ENCODE assay signal across 10 cellular contexts in genomic region chr2:212815453-212815852, GRCh38.
DNase-seq lines count a peak whose midpoint lies in the region; ATAC-seq lines count a peak whose summit lies in the region.
"Had no signal": no experiment of that assay in that cellular context is flagged by ENCODE, and none has a peak within 500 bp of the region (broad histone marks: within the 10 kb centered on the region; RNA-seq: fewer than 3 reads in every experiment).

No MANE protein-coding gene starts in this region.

- H3K27ac Mint-ChIP-seq in CD8-positive, alpha-beta memory T cell: peak overlapping the region in 4 of 8 donors; percentile 19 to 74 (median 32)
- H3K27ac Mint-ChIP-seq in activated T-helper 1 cell treated with anti-CD3 and anti-CD28 coated beads, Interleukin-12 subunit alpha, Interleukin-12 subunit beta, Interleukin-2, Interleukin-4 antibody, amounts not matched to agents 30 ng/mL and 10 ng/mL and 1 ng/mL, durations not matched to agents 14 hours and 24 hours and 36 hours: peak overlapping the region; percentile 38
- H3K27ac Mint-ChIP-seq: naive B cell had no signal

- peaks cover 0 to 3% (median 0%) of the 10 kb centered on the region in 3 donors for H3K36me3 Mint-ChIP-seq in CD8-positive, alpha-beta memory T cell
- H3K36me3 Mint-ChIP-seq in activated T-helper 1 cell treated with anti-CD3 and anti-CD28 coated beads, Interleukin-12 subunit alpha, Interleukin-12 subunit beta, Interleukin-2, Interleukin-4 antibody, amounts not matched to agents 30 ng/mL and 10 ng/mL and 1 ng/mL, durations not matched to agents 14 hours and 24 hours and 36 hours (ENCODE audit: low read depth): no peaks in the 10 kb centered on the region
- H3K36me3 Mint-ChIP-seq: naive B cell had no signal

- 76% methylated on average over 5 of the region's 5 CpGs for WGBS in right cardiac atrium

- H3K36me3 ChIP-seq in CD8-positive, alpha-beta memory T cell (ENCODE audit: insufficient read depth, low read length): no peaks in the 10 kb centered on the region

- no peak overlapping the region for H3K27ac ChIP-seq in CD8-positive, alpha-beta memory T cell (ENCODE audit: low read depth, low read length)
- H3K27ac ChIP-seq in right cardiac atrium (ENCODE audit: low read length): no peak overlapping the region

- CTCF ChIA-PET in CD8-positive, alpha-beta memory T cell (lab: Charles Lee): no interaction called here

- H3K4me3 Mint-ChIP-seq in CD8-positive, alpha-beta memory T cell: peak overlapping the region in 6 of 7 donors; percentile 18 to 72 (median 36)
- no peak overlapping the region for H3K4me3 Mint-ChIP-seq in activated T-helper 1 cell treated with anti-CD3 and anti-CD28 coated beads, Interleukin-12 subunit alpha, Interleukin-12 subunit beta, Interleukin-2, Interleukin-4 antibody, amounts not matched to agents 30 ng/mL and 10 ng/mL and 1 ng/mL, durations not matched to agents 14 hours and 24 hours and 36 hours
- H3K4me3 Mint-ChIP-seq: naive B cell had no signal

- peaks cover 0 to 4% (median 0%) of the 10 kb centered on the region in 5 donors for H3K9me3 Mint-ChIP-seq in CD8-positive, alpha-beta memory T cell
- no peaks in the 10 kb centered on the region for H3K9me3 Mint-ChIP-seq in activated T-helper 1 cell treated with anti-CD3 and anti-CD28 coated beads, Interleukin-12 subunit alpha, Interleukin-12 subunit beta, Interleukin-2, Interleukin-4 antibody, amounts not matched to agents 30 ng/mL and 10 ng/mL and 1 ng/mL, durations not matched to agents 14 hours and 24 hours and 36 hours

- peak in 1 of 5 donors; percentile 16 for DNase-seq in CD8-positive, alpha-beta memory T cell
- no peak for DNase-seq in activated T-helper 1 cell treated with anti-CD3 and anti-CD28 coated beads, Interleukin-12 subunit alpha, Interleukin-12 subunit beta, Interleukin-2, Interleukin-4 antibody, amounts not matched to agents 30 ng/mL and 10 ng/mL and 1 ng/mL, durations not matched to agents 14 hours and 24 hours and 36 hours (ENCODE audit: low spot score)
- DNase-seq in NCI-H524 (lab: John Stamatoyannopoulos, UW): no peak
- DNase-seq in sciatic nerve (ENCODE audit: low spot score): no peak
- no peak for DNase-seq in right cardiac atrium
- DNase-seq: islet precursor cell, naive B cell had no signal

- no peaks in the 10 kb centered on the region for H3K27me3 Mint-ChIP-seq in CD8-positive, alpha-beta memory T cell
- H3K27me3 Mint-ChIP-seq in activated T-helper 1 cell treated with anti-CD3 and anti-CD28 coated beads, Interleukin-12 subunit alpha, Interleukin-12 subunit beta, Interleukin-2, Interleukin-4 antibody, amounts not matched to agents 30 ng/mL and 10 ng/mL and 1 ng/mL, durations not matched to agents 14 hours and 24 hours and 36 hours (ENCODE audit: insufficient read depth): peaks cover 4% of the 10 kb centered on the region
- H3K27me3 Mint-ChIP-seq: naive B cell had no signal

- H3K4me3 ChIP-seq in CD8-positive, alpha-beta memory T cell (ENCODE audit: low read length): no peak overlapping the region
- H3K4me3 ChIP-seq in right cardiac atrium (ENCODE audit: low read length): no peak overlapping the region

- no peaks in the 10 kb centered on the region for H3K4me1 ChIP-seq in CD8-positive, alpha-beta memory T cell (ENCODE audit: insufficient read depth, low read length)
- no peaks in the 10 kb centered on the region for H3K4me1 ChIP-seq in right cardiac atrium (ENCODE audit: control insufficient read depth, insufficient read depth, low read length)

- intact Hi-C loops in activated T-helper 1 cell treated with anti-CD3 and anti-CD28 coated beads, Interleukin-12 subunit alpha, Interleukin-12 subunit beta, Interleukin-2, Interleukin-4 antibody, amounts not matched to agents 30 ng/mL and 10 ng/mL and 1 ng/mL, durations not matched to agents 14 hours and 24 hours and 36 hours (cut with micrococcal nuclease): loop anchor here (2.0 kb wide), 1 partner anchor 199 kb away; no protein-coding TSS in a partner anchor
- intact Hi-C loops in sciatic nerve (cut with DNase I) (no loop called here), right cardiac atrium (cut with DNase I) (no loop called here)

- ATAC-seq in GM19351 (IDR thresholded peaks at IDR 0.05; ENCODE audit: unreplicated experiment) (peak; percentile 57), HG03196 (IDR thresholded peaks at IDR 0.05; ENCODE audit: unreplicated experiment) (peak; percentile 51), sciatic nerve (no peak), right cardiac atrium (no peak), GM21723 (IDR thresholded peaks at IDR 0.05; ENCODE audit: unreplicated experiment) (no peak)

- no peaks in the 10 kb centered on the region for H3K27me3 ChIP-seq in CD8-positive, alpha-beta memory T cell (ENCODE audit: insufficient read depth, low read length, poor library complexity, severe bottlenecking)
- no peaks in the 10 kb centered on the region for H3K27me3 ChIP-seq in right cardiac atrium (ENCODE audit: control insufficient read depth, insufficient read depth)

- H3K4me1 Mint-ChIP-seq in CD8-positive, alpha-beta memory T cell: peaks cover 8 to 18% (median 10%) of the 10 kb centered on the region in 3 donors
- peaks cover 6% of the 10 kb centered on the region for H3K4me1 Mint-ChIP-seq in activated T-helper 1 cell treated with anti-CD3 and anti-CD28 coated beads, Interleukin-12 subunit alpha, Interleukin-12 subunit beta, Interleukin-2, Interleukin-4 antibody, amounts not matched to agents 30 ng/mL and 10 ng/mL and 1 ng/mL, durations not matched to agents 14 hours and 24 hours and 36 hours (ENCODE audit: low read depth)

- H3K9me3 ChIP-seq in CD8-positive, alpha-beta memory T cell (ENCODE audit: low read length): no peaks in the 10 kb centered on the region
- H3K9me3 ChIP-seq in right cardiac atrium (ENCODE audit: control insufficient read depth, low read length): no peaks in the 10 kb centered on the region

- POLR2A ChIA-PET in CD8-positive, alpha-beta memory T cell (lab: Charles Lee): no interaction called here

Comparison
In these comparisons a context has a peak if more than half of its experiments do, and no peak if none do; other contexts are left out.
1. ATAC-seq: peak in GM19351 (single experiment) and HG03196 (single experiment); none in sciatic nerve (single experiment), right cardiac atrium (0 of 2) and GM21723 (single experiment).